Comparison of ENCODE assay signal across 13 cellular contexts in the genomic region with DNA sequence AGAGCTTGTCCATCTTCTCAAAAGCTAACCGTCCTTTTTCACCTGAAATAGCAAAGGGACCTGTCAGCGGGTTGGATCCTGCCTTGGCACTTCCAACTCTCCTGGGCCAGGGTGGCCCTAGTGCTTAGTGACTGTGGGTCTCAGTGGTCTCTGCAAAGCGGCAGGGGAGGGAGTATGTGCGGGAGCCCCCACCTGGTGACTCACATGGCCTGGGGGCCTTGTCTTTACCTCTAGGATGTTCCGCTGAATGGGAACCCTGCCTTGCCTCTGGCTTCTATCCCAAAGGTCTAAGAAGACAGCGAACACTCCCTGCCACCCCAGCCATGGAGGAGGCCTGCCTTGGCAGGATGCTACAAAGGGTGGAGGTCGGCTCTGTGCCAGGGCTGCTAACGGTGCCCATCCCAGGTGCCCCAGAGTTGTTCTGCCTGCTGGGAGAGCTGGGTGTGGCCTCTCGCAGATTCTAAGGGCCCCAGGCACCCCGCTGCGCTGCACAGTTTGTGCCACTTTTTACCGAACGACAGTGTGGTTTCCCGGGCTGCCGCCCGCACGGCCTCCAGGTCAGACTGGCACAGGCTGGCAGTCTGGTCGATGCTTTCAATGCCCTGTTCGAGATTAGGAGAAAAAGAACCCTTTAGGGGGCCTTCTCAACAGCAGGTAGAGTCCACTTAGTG.
A peak's percentile ranks its signal among the peaks of the same experiment; 100 is the strongest.
DNase-seq lines count a peak whose midpoint lies in the region; ATAC-seq, FAIRE-seq and TF ChIP-seq lines count a peak whose summit lies in the region.
"Had no signal": no experiment of that assay in that cellular context is flagged by ENCODE, and none has a peak within 500 bp of the region (broad histone marks: within the 10 kb centered on the region; RNA-seq: fewer than 3 reads in every experiment).

No MANE protein-coding gene starts in this region.

- peak; percentile 8 to 16 for ATAC-seq in activated T-cell treated with anti-CD3 and anti-CD28 coated beads, Interleukin-2, amount 50 U/mL, for 72 hours (replicated peaks in 1 of 2)
- no peak for ATAC-seq in stimulated activated naive B cell treated with anti-CD40 and anti-IgM and Interleukin-4, amounts not matched to agents 10 μg/mL and 1 μg/mL and 100 μg/mL, for 72 hours (replicated peaks)
- ATAC-seq in GM19455 (IDR thresholded peaks at IDR 0.05; ENCODE audit: unreplicated experiment) = no peak

- no peak for TF ChIP-seq CTCF in thyroid gland (IDR thresholded peaks at IDR 0.05)
- TF ChIP-seq CTCF in D721Med (IDR thresholded peaks at IDR 0.05; ENCODE audit: insufficient read depth, missing control alignments) = no peak

- no peaks in the 10 kb centered on the region for H3K4me1 Mint-ChIP-seq in activated T-cell treated with anti-CD3 and anti-CD28 coated beads, Interleukin-2, amount 50 U/mL, for 72 hours (ENCODE audit: low read depth)
- H3K4me1 Mint-ChIP-seq in stimulated activated naive B cell treated with anti-CD40 and anti-IgM and Interleukin-4, amounts not matched to agents 10 μg/mL and 1 μg/mL and 100 μg/mL, for 72 hours = peaks cover 8 to 13% of the 10 kb centered on the region in 2 donors
- H3K4me1 Mint-ChIP-seq: GM23338 had no signal

- H3K9me3 ChIP-seq in esophagus (ENCODE audit: control insufficient read depth in 2 of 2, insufficient read depth in 1 of 2, low read depth in 1 of 2, low read length in 1 of 2) = no peaks in the 10 kb centered on the region
- no peaks in the 10 kb centered on the region for H3K9me3 ChIP-seq in thyroid gland
- H3K9me3 ChIP-seq: left lung had no signal

- H3K27me3 Mint-ChIP-seq in activated T-cell treated with anti-CD3 and anti-CD28 coated beads, Interleukin-2, amount 50 U/mL, for 72 hours (ENCODE audit: low read depth) = no peaks in the 10 kb centered on the region
- H3K27me3 Mint-ChIP-seq in stimulated activated naive B cell treated with anti-CD40 and anti-IgM and Interleukin-4, amounts not matched to agents 10 μg/mL and 1 μg/mL and 100 μg/mL, for 72 hours = no peaks in the 10 kb centered on the region
- H3K27me3 Mint-ChIP-seq: naive thymus-derived CD8-positive, alpha-beta T cell had no signal

- H3K9me3 Mint-ChIP-seq in activated T-cell treated with anti-CD3 and anti-CD28 coated beads, Interleukin-2, amount 50 U/mL, for 72 hours = no peaks in the 10 kb centered on the region
- no peaks in the 10 kb centered on the region for H3K9me3 Mint-ChIP-seq in stimulated activated naive B cell treated with anti-CD40 and anti-IgM and Interleukin-4, amounts not matched to agents 10 μg/mL and 1 μg/mL and 100 μg/mL, for 72 hours
- H3K9me3 Mint-ChIP-seq: activated T-helper 1 cell treated with anti-CD3 and anti-CD28 coated beads, Interleukin-12 subunit alpha, Interleukin-12 subunit beta, Interleukin-2, Interleukin-4 antibody, amounts not matched to agents 30 ng/mL and 10 ng/mL and 1 ng/mL, durations not matched to agents 14 hours and 24 hours and 36 hours; GM23338; naive thymus-derived CD8-positive, alpha-beta T cell had no signal

- H3K4me3 Mint-ChIP-seq in activated T-cell treated with anti-CD3 and anti-CD28 coated beads, Interleukin-2, amount 50 U/mL, for 72 hours = no peak overlapping the region
- no peak overlapping the region for H3K4me3 Mint-ChIP-seq in stimulated activated naive B cell treated with anti-CD40 and anti-IgM and Interleukin-4, amounts not matched to agents 10 μg/mL and 1 μg/mL and 100 μg/mL, for 72 hours
- H3K4me3 Mint-ChIP-seq: activated T-helper 1 cell treated with anti-CD3 and anti-CD28 coated beads, Interleukin-12 subunit alpha, Interleukin-12 subunit beta, Interleukin-2, Interleukin-4 antibody, amounts not matched to agents 30 ng/mL and 10 ng/mL and 1 ng/mL, durations not matched to agents 14 hours and 24 hours and 36 hours; GM23338; naive thymus-derived CD8-positive, alpha-beta T cell had no signal

- 55 to 72% methylated on average over 19 of the region's 19 CpGs for WGBS in esophagus, 2 donors
- 96 to 98% methylated on average over 9 to 13 of the region's 19 CpGs for WGBS in thyroid gland, 2 donors

- H3K36me3 Mint-ChIP-seq in activated T-cell treated with anti-CD3 and anti-CD28 coated beads, Interleukin-2, amount 50 U/mL, for 72 hours (ENCODE audit: insufficient read depth in 2 of 2) = peaks cover 8 to 9% of the 10 kb centered on the region in 2 donors
- peaks cover 29 to 57% of the 10 kb centered on the region in 2 donors for H3K36me3 Mint-ChIP-seq in stimulated activated naive B cell treated with anti-CD40 and anti-IgM and Interleukin-4, amounts not matched to agents 10 μg/mL and 1 μg/mL and 100 μg/mL, for 72 hours

- no peak overlapping the region for H3K27ac Mint-ChIP-seq in activated T-cell treated with anti-CD3 and anti-CD28 coated beads, Interleukin-2, amount 50 U/mL, for 72 hours
- H3K27ac Mint-ChIP-seq in stimulated activated naive B cell treated with anti-CD40 and anti-IgM and Interleukin-4, amounts not matched to agents 10 μg/mL and 1 μg/mL and 100 μg/mL, for 72 hours = peak overlapping the region; percentile 47
- H3K27ac Mint-ChIP-seq: activated T-helper 1 cell treated with anti-CD3 and anti-CD28 coated beads, Interleukin-12 subunit alpha, Interleukin-12 subunit beta, Interleukin-2, Interleukin-4 antibody, amounts not matched to agents 30 ng/mL and 10 ng/mL and 1 ng/mL, durations not matched to agents 14 hours and 24 hours and 36 hours; GM23338 had no signal

- H3K4me1 ChIP-seq in esophagus (ENCODE audit: control insufficient read depth in 2 of 2, insufficient read depth in 2 of 2, low read length in 1 of 2) (peaks cover 2 to 22% of the 10 kb centered on the region in 2 donors), thyroid gland (peaks cover 8 to 15% of the 10 kb centered on the region in 2 donors)

- DNase-seq in activated T-cell treated with anti-CD3 and anti-CD28 coated beads, Interleukin-2, amount 50 U/mL, for 72 hours = no peak
- DNase-seq in activated T-cell treated with anti-CD3 and anti-CD28 coated beads, Interleukin-2, amount 50 U/mL, for 48 hours = no peak
- peak; percentile 43 for DNase-seq in NCI-H2029 treated with DMSO at 0.1 percent for 48 hours (lab: John Stamatoyannopoulos, UW)
- no peak for DNase-seq in stimulated activated naive B cell treated with anti-CD40 and anti-IgM and Interleukin-4, amounts not matched to agents 10 μg/mL and 1 μg/mL and 100 μg/mL, for 72 hours
- DNase-seq in thyroid gland = no peak
- no peak for DNase-seq in D721Med (ENCODE audit: insufficient read length, low spot score)
- DNase-seq: NCI-H524 treated with DMSO at 0.1 percent for 48 hours had no signal

- H3K4me3 ChIP-seq in esophagus (ENCODE audit: low read depth in 1 of 2, low read length in 2 of 2) (no peak overlapping the region), thyroid gland (replicated peaks in 1 of 3) (no peak overlapping the region)
- H3K4me3 ChIP-seq: GM23338, left lung had no signal

- TF ChIP-seq POLR2A in thyroid gland (IDR thresholded peaks at IDR 0.05) = no peak

- intact Hi-C loops in thyroid gland (cut with DNase I) = no loop called here

- H3K27me3 ChIP-seq in esophagus (ENCODE audit: control insufficient read depth in 1 of 2, insufficient read depth in 2 of 2, low read length in 2 of 2) (no peaks in the 10 kb centered on the region), thyroid gland (no peaks in the 10 kb centered on the region)
- H3K27me3 ChIP-seq: left lung had no signal

- H3K27ac ChIP-seq in esophagus (ENCODE audit: low read depth in 2 of 2, low read length in 1 of 2) (peak overlapping the region; percentile 77 to 78), thyroid gland (no peak overlapping the region)
- H3K27ac ChIP-seq: left lung had no signal

- peaks cover 0 to 16% of the 10 kb centered on the region in 2 donors for H3K36me3 ChIP-seq in esophagus (ENCODE audit: control insufficient read depth in 2 of 2, insufficient read depth in 2 of 2, low read length in 1 of 2)
- H3K36me3 ChIP-seq in thyroid gland = peaks cover 28 to 34% of the 10 kb centered on the region in 2 donors

- no peak for FAIRE-seq in D721Med (lab: Jason Lieb, UNC)

Comparison
In these comparisons a context has a peak if more than half of its experiments do, and no peak if none do; other contexts are left out.
1. ATAC-seq: peak in activated T-cell treated with anti-CD3 and anti-CD28 coated beads, Interleukin-2, amount 50 U/mL, for 72 hours (2 of 2); none in stimulated activated naive B cell treated with anti-CD40 and anti-IgM and Interleukin-4, amounts not matched to agents 10 μg/mL and 1 μg/mL and 100 μg/mL, for 72 hours (0 of 2) and GM19455 (single experiment).
2. H3K27ac ChIP-seq: peak in esophagus (2 of 2); none in thyroid gland (0 of 3).